ENCODE assay signal across 11 cellular contexts in genomic region chr17:65742433-65743312, GRCh38.
DNase-seq lines count a peak whose midpoint lies in the region; ATAC-seq, FAIRE-seq and TF ChIP-seq lines count a peak whose summit lies in the region.
"Had no signal": no experiment of that assay in that cellular context is flagged by ENCODE, and none has a peak within 500 bp of the region (broad histone marks: within the 10 kb centered on the region; RNA-seq: fewer than 3 reads in every experiment).

No MANE protein-coding gene starts in this region.

- dilution Hi-C loops in keratinocyte (cut with MboI; ENCODE audit: extremely low pct_ligation_motif_present, low sequenced_read_pairs) = no loop called here

- H3K4me2 ChIP-seq in keratinocyte (ENCODE audit: control insufficient read depth, extremely low read depth, insufficient read depth, low read depth, low read length) = peak overlapping the region; percentile 63
- H3K4me2 ChIP-seq in hepatocyte = no peak overlapping the region

- H3K4me1 ChIP-seq in ACC112 (ENCODE audit: control insufficient read depth, insufficient read depth, low read length, unreplicated experiment) (peaks cover 32% of the 10 kb centered on the region), adrenal gland (replicated peaks in 1 of 2) (peaks cover 5 to 19% of the 10 kb centered on the region in 2 donors), keratinocyte (ENCODE audit: control insufficient read depth, extremely low read depth, insufficient read depth, low read length) (peaks cover 15% of the 10 kb centered on the region), hepatocyte (ENCODE audit: insufficient read depth) (no peaks in the 10 kb centered on the region)

- H3K4me3 ChIP-seq in ACC112 (ENCODE audit: low read depth, low read length) = peak overlapping the region; percentile 68
- no peak overlapping the region for H3K4me3 ChIP-seq in adrenal gland
- H3K4me3 ChIP-seq in keratinocyte (ENCODE audit: control insufficient read depth in 2 of 3, extremely low read depth in 1 of 3, insufficient read depth in 2 of 3, low read depth in 1 of 3, low read length in 3 of 3) = peak overlapping the region in 2 of 3 experiments; percentile 31 to 39
- no peak overlapping the region for H3K4me3 ChIP-seq in hepatocyte
- H3K4me3 ChIP-seq: K562, SK-N-MC had no signal

- TF ChIP-seq POLR2A in adrenal gland (IDR thresholded peaks at IDR 0.05) = no peak

- H3K27me3 ChIP-seq in ACC112 (ENCODE audit: insufficient read depth, low read length) (no peaks in the 10 kb centered on the region), adrenal gland (no peaks in the 10 kb centered on the region), keratinocyte (ENCODE audit: control insufficient read depth, extremely low read depth, insufficient read depth, low read length) (no peaks in the 10 kb centered on the region), hepatocyte (no peaks in the 10 kb centered on the region)

- H3K9me3 ChIP-seq in adrenal gland (replicated peaks in 1 of 3) (peaks cover 0 to 5% (median 0%) of the 10 kb centered on the region in 3 donors), keratinocyte (ENCODE audit: control insufficient read depth, low read depth, low read length) (no peaks in the 10 kb centered on the region), hepatocyte (ENCODE audit: low read depth) (no peaks in the 10 kb centered on the region)

- intact Hi-C loops in adrenal gland (cut with DNase I) = no loop called here

- H3K9me2 ChIP-seq in hepatocyte (replicated peaks; ENCODE audit: insufficient read depth) = no peaks in the 10 kb centered on the region

- ATAC-seq in GM19324 (IDR thresholded peaks at IDR 0.05; ENCODE audit: low FRiP score, unreplicated experiment) = no peak
- no peak for ATAC-seq in GM18511 (IDR thresholded peaks at IDR 0.05; ENCODE audit: unreplicated experiment)
- ATAC-seq in GM21526 (IDR thresholded peaks at IDR 0.05; ENCODE audit: low FRiP score, unreplicated experiment) = no peak
- ATAC-seq: K562 had no signal

- DNase-seq in HPDE6-E6E7 (ENCODE audit: extremely low spot score) = peak; percentile 13
- peak in 6 of 7 donors; percentile 31 to 60 (median 48) for DNase-seq in adrenal gland
- DNase-seq in keratinocyte (ENCODE audit: low read depth, low spot score) = peak; percentile 46
- DNase-seq in hepatocyte (ENCODE audit: low spot score) = no peak
- DNase-seq: activated naive CD4-positive, alpha-beta T cell had no signal

- WGBS in adrenal gland, 4 donors = 53 to 54% (median 53%) methylated on average over 6 of the region's 6 CpGs
- WGBS in hepatocyte (ENCODE audit: low lambda C conversion rate, missing lambda C conversion rate) = 65% methylated on average over 6 of the region's 6 CpGs

- peak overlapping the region; percentile 68 for H2AFZ ChIP-seq in ACC112 (ENCODE audit: low read length, unreplicated experiment)
- H2AFZ ChIP-seq in keratinocyte (ENCODE audit: control insufficient read depth, low read length) = no peak overlapping the region
- H2AFZ ChIP-seq in hepatocyte = no peak overlapping the region

- peak overlapping the region; percentile 94 for H3K27ac ChIP-seq in ACC112 (ENCODE audit: low read depth, low read length)
- H3K27ac ChIP-seq in adrenal gland = peak overlapping the region in 4 of 5 donors; percentile 30 to 59 (median 42)
- H3K27ac ChIP-seq in keratinocyte (ENCODE audit: control insufficient read depth, insufficient read depth, low read length) = peak overlapping the region; percentile 11
- no peak overlapping the region for H3K27ac ChIP-seq in hepatocyte
- H3K27ac ChIP-seq: SK-N-MC had no signal

- H3K9ac ChIP-seq in keratinocyte (ENCODE audit: control insufficient read depth, extremely low read depth, insufficient read depth, low read length) = no peak overlapping the region

- no peaks in the 10 kb centered on the region for H4K20me1 ChIP-seq in keratinocyte (ENCODE audit: control insufficient read depth, extremely low read depth, insufficient read depth, low read length)
- H4K20me1 ChIP-seq in hepatocyte (ENCODE audit: insufficient read depth, poor library complexity, severe bottlenecking) = no peaks in the 10 kb centered on the region

- no peak for TF ChIP-seq CTCF in adrenal gland (IDR thresholded peaks at IDR 0.05)
- no peak for TF ChIP-seq CTCF in keratinocyte (optimal IDR thresholded peaks at IDR 0.05 in 1 of 3, IDR thresholded peaks at IDR 0.05 in 1 of 3, conservative IDR thresholded peaks at IDR 0.05 in 1 of 3; ENCODE audit: extremely low read depth in 1 of 3, insufficient read depth in 2 of 3, low read length in 3 of 3)
- no peak for TF ChIP-seq CTCF in hepatocyte (IDR thresholded peaks at IDR 0.05; ENCODE audit: poor library complexity)

- FAIRE-seq in keratinocyte (lab: Jason Lieb, UNC) = peak; percentile 90
- FAIRE-seq: K562 had no signal

- H3K36me3 ChIP-seq in ACC112 (ENCODE audit: insufficient read depth, low read length) = no peaks in the 10 kb centered on the region; the same call in 1 of the 2 replicates
- H3K36me3 ChIP-seq in adrenal gland (replicated peaks in 1 of 2) = no peaks in the 10 kb centered on the region
- H3K36me3 ChIP-seq in keratinocyte (ENCODE audit: control insufficient read depth in 2 of 2, extremely low read depth in 1 of 2, insufficient read depth in 2 of 2, low read length in 2 of 2) = no peaks in the 10 kb centered on the region
- no peaks in the 10 kb centered on the region for H3K36me3 ChIP-seq in hepatocyte (replicated peaks; ENCODE audit: insufficient read depth, low read depth)

- H3K79me2 ChIP-seq in ACC112 (ENCODE audit: control insufficient read depth, insufficient read depth, low read length, unreplicated experiment) (no peaks in the 10 kb centered on the region), keratinocyte (ENCODE audit: control insufficient read depth, insufficient read depth, low read length) (no peaks in the 10 kb centered on the region), hepatocyte (no peaks in the 10 kb centered on the region)

- H3K9me1 ChIP-seq in keratinocyte (ENCODE audit: control insufficient read depth, extremely low read depth, insufficient read depth, low read length) = no peaks in the 10 kb centered on the region

Comparison
In these comparisons a context has a peak if more than half of its experiments do, and no peak if none do; other contexts are left out.
1. H3K4me3 ChIP-seq: peak in ACC112 (single experiment) and keratinocyte (2 of 3); none in adrenal gland (0 of 4) and hepatocyte (single experiment).